In genomic region chr14:92026548-92027190, GRCh38 we compare ENCODE assay signal across 19 cellular contexts. TPM values are rescaled to one million over a fixed set of nuclear protein-coding genes. Genes with fewer than 3 reads are reported as not detected.
DNase-seq lines count a peak whose midpoint lies in the region; FAIRE-seq and TF ChIP-seq lines count a peak whose summit lies in the region.
"Had no signal": no experiment of that assay in that cellular context is flagged by ENCODE, and none has a peak within 500 bp of the region (broad histone marks: within the 10 kb centered on the region; RNA-seq: fewer than 3 reads in every experiment).

No MANE protein-coding gene starts in this region.

- no peak for FAIRE-seq in astrocyte (lab: Jason Lieb, UNC)
- FAIRE-seq: colon had no signal

- H4K20me1 ChIP-seq in H9 (ENCODE audit: control insufficient read depth, insufficient read depth, insufficient read length) (no peaks in the 10 kb centered on the region), astrocyte (ENCODE audit: insufficient read depth, low read length) (no peaks in the 10 kb centered on the region)

- no peaks in the 10 kb centered on the region for H3K9me3 Mint-ChIP-seq in activated CD4-positive, alpha-beta memory T cell treated with anti-CD3 and anti-CD28 coated beads for 36 hours
- no peaks in the 10 kb centered on the region for H3K9me3 Mint-ChIP-seq in activated CD4-positive, alpha-beta memory T cell treated with anti-CD3 and anti-CD28 coated beads, Interleukin-2, amount 10 ng/mL, durations not matched to agents 7 days and 5 days
- H3K9me3 Mint-ChIP-seq in H9 (no peaks in the 10 kb centered on the region), astrocyte (ENCODE audit: unreplicated experiment) (no peaks in the 10 kb centered on the region)

- no peak overlapping the region for H3T11ph ChIP-seq in H9 (ENCODE audit: low read length)

- H2AK5ac ChIP-seq in H9 (ENCODE audit: insufficient read length, low read length): no peak overlapping the region

- H2AFZ ChIP-seq in H9 (ENCODE audit: low read length) (no peak overlapping the region), astrocyte (ENCODE audit: low read depth, low read length) (peak overlapping the region; percentile 35)

- no peak overlapping the region for H3K4me3 ChIP-seq in astrocyte (ENCODE audit: insufficient read depth, low read depth, low read length)
- H3K4me3 ChIP-seq in retinal pigment epithelial cell (ENCODE audit: low read length): peak overlapping the region; percentile 6
- H3K4me3 ChIP-seq: BLaER1, heart right ventricle, ovary, sigmoid colon had no signal

- H3K4me1 Mint-ChIP-seq in activated CD4-positive, alpha-beta memory T cell treated with anti-CD3 and anti-CD28 coated beads for 36 hours (ENCODE audit: low read depth): peaks cover 19% of the 10 kb centered on the region
- H3K4me1 Mint-ChIP-seq in activated CD4-positive, alpha-beta memory T cell treated with anti-CD3 and anti-CD28 coated beads, Interleukin-2, amount 10 ng/mL, durations not matched to agents 7 days and 5 days: peaks cover 8% of the 10 kb centered on the region
- H3K4me1 Mint-ChIP-seq in H9: no peaks in the 10 kb centered on the region; a peak in 1 of 4 replicates
- H3K4me1 Mint-ChIP-seq in astrocyte (ENCODE audit: low read depth, unreplicated experiment): peaks cover 3% of the 10 kb centered on the region

- TF ChIP-seq CTCF in H9 (conservative IDR thresholded peaks at IDR 0.05) (no peak), astrocyte (IDR thresholded peaks at IDR 0.05; ENCODE audit: insufficient read depth, low read depth, low read length) (no peak), retinal pigment epithelial cell (conservative IDR thresholded peaks at IDR 0.05; ENCODE audit: low read depth, low read length) (no peak)

- H4K91ac ChIP-seq in H9 (ENCODE audit: insufficient read length, low read depth, low read length): no peak overlapping the region

- H3K4me2 ChIP-seq in H9 (ENCODE audit: insufficient read depth, insufficient read length, low read length): no peak overlapping the region
- H3K4me2 ChIP-seq in astrocyte (ENCODE audit: low read length): peak overlapping the region; percentile 72
- H3K4me2 ChIP-seq: BLaER1 had no signal

- H3K9ac ChIP-seq in H9 (ENCODE audit: extremely low read depth, insufficient read length, low read length) (no peak overlapping the region), astrocyte (ENCODE audit: low read length) (peak overlapping the region; percentile 64)
- H3K9ac ChIP-seq: BLaER1 had no signal

- no peak overlapping the region for H3K18ac ChIP-seq in H9 (ENCODE audit: insufficient read length, low read depth, low read length)

- H3K23ac ChIP-seq in H9 (ENCODE audit: insufficient read length, low read depth, low read length): no peak overlapping the region

- H3K36me3 Mint-ChIP-seq in activated CD4-positive, alpha-beta memory T cell treated with anti-CD3 and anti-CD28 coated beads for 36 hours: peaks cover 31% of the 10 kb centered on the region
- peaks cover 37% of the 10 kb centered on the region for H3K36me3 Mint-ChIP-seq in activated CD4-positive, alpha-beta memory T cell treated with anti-CD3 and anti-CD28 coated beads, Interleukin-2, amount 10 ng/mL, durations not matched to agents 7 days and 5 days (ENCODE audit: low read depth)
- H3K36me3 Mint-ChIP-seq in H9 (ENCODE audit: insufficient read depth in 1 of 3, low read depth in 3 of 3) (peaks cover 6 to 20% (median 17%) of the 10 kb centered on the region in 3 experiments; a peak in 6 of 7 replicates), astrocyte (ENCODE audit: low read depth, unreplicated experiment) (peaks cover 2% of the 10 kb centered on the region)

- no peak overlapping the region for H2BK5ac ChIP-seq in H9 (ENCODE audit: insufficient read length, low read length)

- H3K27me3 ChIP-seq in H9 (ENCODE audit: insufficient read depth, low read length): no peaks in the 10 kb centered on the region
- no peaks in the 10 kb centered on the region for H3K27me3 ChIP-seq in astrocyte (ENCODE audit: insufficient read depth, low read length)
- H3K27me3 ChIP-seq: BLaER1, heart right ventricle, ovary, sigmoid colon had no signal

- H3K36me3 ChIP-seq in astrocyte (ENCODE audit: insufficient read depth, low read length): peaks cover 10% of the 10 kb centered on the region
- H3K36me3 ChIP-seq: ovary had no signal

- no peak overlapping the region for H3K56ac ChIP-seq in H9 (ENCODE audit: insufficient read length, low read depth, low read length)

- H3K4me3 Mint-ChIP-seq in activated CD4-positive, alpha-beta memory T cell treated with anti-CD3 and anti-CD28 coated beads for 36 hours: no peak overlapping the region
- no peak overlapping the region for H3K4me3 Mint-ChIP-seq in activated CD4-positive, alpha-beta memory T cell treated with anti-CD3 and anti-CD28 coated beads, Interleukin-2, amount 10 ng/mL, durations not matched to agents 7 days and 5 days
- H3K4me3 Mint-ChIP-seq in H9: no peak overlapping the region
- H3K4me3 Mint-ChIP-seq in astrocyte (ENCODE audit: unreplicated experiment): no peak overlapping the region

- H3K23me2 ChIP-seq in H9 (ENCODE audit: insufficient read length, low read depth, low read length, poor library complexity, severe bottlenecking): no peaks in the 10 kb centered on the region

- H3K27ac Mint-ChIP-seq in activated CD4-positive, alpha-beta memory T cell treated with anti-CD3 and anti-CD28 coated beads for 36 hours: no peak overlapping the region
- H3K27ac Mint-ChIP-seq in activated CD4-positive, alpha-beta memory T cell treated with anti-CD3 and anti-CD28 coated beads, Interleukin-2, amount 10 ng/mL, durations not matched to agents 7 days and 5 days: no peak overlapping the region
- H3K27ac Mint-ChIP-seq in H9: peak overlapping the region in 2 of 3 experiments; percentile 15 to 90; a peak in 3 of 7 replicates
- H3K27ac Mint-ChIP-seq in astrocyte (ENCODE audit: unreplicated experiment): peak overlapping the region; percentile 70

- DNase-seq in activated CD4-positive, alpha-beta memory T cell treated with anti-CD3 and anti-CD28 coated beads for 36 hours: peak; percentile 31
- DNase-seq in activated CD4-positive, alpha-beta memory T cell treated with anti-CD3 and anti-CD28 coated beads, Interleukin-2, amount 10 ng/mL, durations not matched to agents 7 days and 5 days: no peak
- DNase-seq in H9 (no peak), astrocyte (ENCODE audit: low read depth) (no peak), retinal pigment epithelial cell (ENCODE audit: low read depth) (no peak), NCI-H526 treated with DMSO at 0.1 percent for 48 hours (lab: John Stamatoyannopoulos, UW) (no peak), NCI-H1092 treated with DMSO at 0.1 percent for 48 hours (lab: John Stamatoyannopoulos, UW) (no peak), NK-92 (lab: John Stamatoyannopoulos, UW; ENCODE audit: unreplicated experiment) (no peak)
- DNase-seq: activated gamma-delta T cell treated with Interleukin-2 at 50 U/mL for 16 hours, heart right ventricle, KG1, NCI-H1105 treated with DMSO at 0.1 percent for 48 hours, NCI-H2107, NCI-H524 treated with DMSO at 0.1 percent for 48 hours, ovary, sigmoid colon, SW 1271 had no signal

- POLR2A ChIA-PET in activated CD4-positive, alpha-beta memory T cell treated with anti-CD3 and anti-CD28 coated beads for 36 hours (lab: Charles Lee): no interaction called here
- POLR2A ChIA-PET in activated CD4-positive, alpha-beta memory T cell treated with anti-CD3 and anti-CD28 coated beads, Interleukin-2, amount 10 ng/mL, durations not matched to agents 7 days and 5 days (lab: Charles Lee): no interaction called here

- CTCF ChIA-PET in activated CD4-positive, alpha-beta memory T cell treated with anti-CD3 and anti-CD28 coated beads for 36 hours (lab: Charles Lee): no interaction called here
- CTCF ChIA-PET in activated CD4-positive, alpha-beta memory T cell treated with anti-CD3 and anti-CD28 coated beads, Interleukin-2, amount 10 ng/mL, durations not matched to agents 7 days and 5 days (lab: Charles Lee): no interaction called here

- intact Hi-C loops in activated CD4-positive, alpha-beta memory T cell treated with anti-CD3 and anti-CD28 coated beads for 36 hours (cut with micrococcal nuclease): no loop called here

- no peaks in the 10 kb centered on the region for H3K9me3 ChIP-seq in H9 (ENCODE audit: control insufficient read depth, low read depth, low read length)
- H3K9me3 ChIP-seq in astrocyte (ENCODE audit: insufficient read depth, low read depth, low read length): no peaks in the 10 kb centered on the region
- H3K9me3 ChIP-seq: BLaER1, heart right ventricle, ovary, sigmoid colon had no signal

- no CpG with 5 or more reads among the region's 21 CpGs for WGBS in H9 (ENCODE audit: extremely low coverage, insufficient read length, low lambda C conversion rate)

- no peak overlapping the region for H3K4ac ChIP-seq in H9 (ENCODE audit: low read depth, low read length)

- H3K14ac ChIP-seq in H9 (ENCODE audit: insufficient read depth, low read length): no peak overlapping the region

- no peak overlapping the region for H4K5ac ChIP-seq in H9 (ENCODE audit: insufficient read length, low read depth, low read length)

- H3K79me2 ChIP-seq in H9 (ENCODE audit: insufficient read depth, low read length): no peaks in the 10 kb centered on the region
- peaks cover 18% of the 10 kb centered on the region for H3K79me2 ChIP-seq in astrocyte (ENCODE audit: insufficient read depth, low read length)

- no peak overlapping the region for H4K8ac ChIP-seq in H9 (replicated peaks; ENCODE audit: insufficient read length, low read depth, low read length)

- H3K79me1 ChIP-seq in H9 (ENCODE audit: insufficient read depth, low read depth, low read length, poor library complexity, severe bottlenecking): no peaks in the 10 kb centered on the region

- no peaks in the 10 kb centered on the region for H3K27me3 Mint-ChIP-seq in activated CD4-positive, alpha-beta memory T cell treated with anti-CD3 and anti-CD28 coated beads for 36 hours
- no peaks in the 10 kb centered on the region for H3K27me3 Mint-ChIP-seq in activated CD4-positive, alpha-beta memory T cell treated with anti-CD3 and anti-CD28 coated beads, Interleukin-2, amount 10 ng/mL, durations not matched to agents 7 days and 5 days
- H3K27me3 Mint-ChIP-seq in H9 (ENCODE audit: low read depth): no peaks in the 10 kb centered on the region
- no peaks in the 10 kb centered on the region for H3K27me3 Mint-ChIP-seq in astrocyte (ENCODE audit: low read depth, unreplicated experiment)

- H2BK120ac ChIP-seq in H9 (ENCODE audit: low read depth, low read length, poor library complexity, severe bottlenecking): no peak overlapping the region

- no peak overlapping the region for H2BK15ac ChIP-seq in H9 (ENCODE audit: low read depth, low read length)

- H3K4me1 ChIP-seq in H9 (ENCODE audit: insufficient read depth, low read length) (no peaks in the 10 kb centered on the region), astrocyte (ENCODE audit: insufficient read depth, low read length) (peaks cover 8% of the 10 kb centered on the region)
- H3K4me1 ChIP-seq: BLaER1, heart right ventricle, sigmoid colon had no signal

- H2BK12ac ChIP-seq in H9 (ENCODE audit: insufficient read length, low read depth, low read length): no peak overlapping the region

- H2BK20ac ChIP-seq in H9 (ENCODE audit: low read depth, low read length, poor library complexity, severe bottlenecking): no peak overlapping the region

- H3K27ac ChIP-seq in H9 (ENCODE audit: insufficient read length, low read depth, low read length) (no peak overlapping the region), astrocyte (ENCODE audit: low read depth, low read length) (peak overlapping the region; percentile 43)
- H3K27ac ChIP-seq: BLaER1, heart right ventricle, ovary, sigmoid colon had no signal

RNA-seq across cellular contexts. Expression of gene TRIP11, which starts 13.2 kb away (rescaled TPM):
- total RNA-seq in activated CD4-positive, alpha-beta memory T cell treated with anti-CD3 and anti-CD28 coated beads for 36 hours: 10 to 100 TPM; 35.9 to 37.0 TPM
- 10 to 100 TPM; 44.4 to 46.0 TPM for total RNA-seq in activated CD4-positive, alpha-beta memory T cell treated with anti-CD3 and anti-CD28 coated beads, Interleukin-2, amount 10 ng/mL, durations not matched to agents 7 days and 5 days
- total RNA-seq in H9 (2021) (28.8 and 33.5 TPM in 2 replicates), astrocyte (48.2 and 50.5 TPM in 2 replicates)

Comparison
In these comparisons a context has a peak if more than half of its experiments do, and no peak if none do; other contexts are left out.
1. H3K27ac Mint-ChIP-seq: peak in H9 (2 of 3) and astrocyte (single experiment); none in activated CD4-positive, alpha-beta memory T cell treated with anti-CD3 and anti-CD28 coated beads for 36 hours (single experiment) and activated CD4-positive, alpha-beta memory T cell treated with anti-CD3 and anti-CD28 coated beads, Interleukin-2, amount 10 ng/mL, durations not matched to agents 7 days and 5 days (single experiment).